ENCODE assay signal across 8 cellular contexts in genomic region chr17:58532555-58532951, GRCh38. TPM values are rescaled to one million over a fixed set of nuclear protein-coding genes. Genes with fewer than 3 reads are reported as not detected.
DNase-seq lines count a peak whose midpoint lies in the region; ATAC-seq, FAIRE-seq and TF ChIP-seq lines count a peak whose summit lies in the region.

No MANE protein-coding gene starts in this region.

- H3K4me1 Mint-ChIP-seq in activated naive CD4-positive, alpha-beta T cell treated with anti-CD3 and anti-CD28 coated beads, Interleukin-2, amount 50 U/mL, for 24 hours, result no peaks in the 10 kb centered on the region
- peaks cover 23% of the 10 kb centered on the region for H3K4me1 Mint-ChIP-seq in MCF 10A (ENCODE audit: insufficient read depth, unreplicated experiment)

- 53 to 60% (median 57%) methylated on average over 3 of the region's 3 CpGs for WGBS in small intestine, 3 donors

- H3K36me3 ChIP-seq in lower lobe of right lung (no peaks in the 10 kb centered on the region), thoracic aorta (no peaks in the 10 kb centered on the region), small intestine (ENCODE audit: control insufficient read depth in 2 of 2, insufficient read depth in 2 of 2, low read length in 2 of 2) (no peaks in the 10 kb centered on the region)

- DNase-seq in activated naive CD4-positive, alpha-beta T cell treated with anti-CD3 and anti-CD28 coated beads, Interleukin-2, amount 50 U/mL, for 16 hours, result no peak
- DNase-seq in MCF 10A (ENCODE audit: unreplicated experiment) (no peak), lower lobe of right lung (no peak), thoracic aorta (ENCODE audit: low spot score) (no peak), small intestine (no peak)
- no peak for DNase-seq in activated naive CD4-positive, alpha-beta T cell treated with anti-CD3 and anti-CD28 coated beads, Interleukin-2, amount 50 U/mL, for 72 hours (ENCODE audit: low spot score in 2 of 2)

- CTCF ChIA-PET in MCF 10A (lab: Yijun Ruan, JAX), result interaction anchor here (0.6 to 2.1 kb wide), 2 partner anchors 14 to 99 kb away, joined by 3 to 10 read pairs; no protein-coding TSS in a partner anchor

- H3K9me3 ChIP-seq in lower lobe of right lung (no peaks in the 10 kb centered on the region), thoracic aorta (no peaks in the 10 kb centered on the region), small intestine (ENCODE audit: control insufficient read depth, low read depth) (no peaks in the 10 kb centered on the region)

- no peak for FAIRE-seq in small intestine (lab: Jason Lieb, UNC)

- H3K36me3 Mint-ChIP-seq in activated naive CD4-positive, alpha-beta T cell treated with anti-CD3 and anti-CD28 coated beads, Interleukin-2, amount 50 U/mL, for 24 hours, result no peaks in the 10 kb centered on the region
- no peaks in the 10 kb centered on the region for H3K36me3 Mint-ChIP-seq in MCF 10A (ENCODE audit: insufficient read depth, unreplicated experiment)
- H3K36me3 Mint-ChIP-seq in activated naive CD4-positive, alpha-beta T cell treated with anti-CD3 and anti-CD28 coated beads, Interleukin-2, amount 50 U/mL, for 72 hours, result no peaks in the 10 kb centered on the region

- H3K4me1 ChIP-seq in lower lobe of right lung (peaks cover 25% of the 10 kb centered on the region), thoracic aorta (ENCODE audit: control insufficient read depth in 1 of 2, low read depth in 2 of 2) (peaks cover 4 to 45% of the 10 kb centered on the region in 2 donors), small intestine (ENCODE audit: control insufficient read depth in 2 of 2, insufficient read depth in 1 of 2, low read depth in 1 of 2, low read length in 1 of 2) (no peaks in the 10 kb centered on the region)

- no peak for TF ChIP-seq CTCF in MCF 10A (IDR thresholded peaks at IDR 0.05; ENCODE audit: unreplicated experiment)
- TF ChIP-seq CTCF in lower lobe of right lung (IDR thresholded peaks at IDR 0.05), result no peak
- no peak for TF ChIP-seq CTCF in thoracic aorta (IDR thresholded peaks at IDR 0.05)

- H3K27me3 ChIP-seq in lower lobe of right lung (ENCODE audit: low read depth) (no peaks in the 10 kb centered on the region), thoracic aorta (replicated peaks; ENCODE audit: insufficient read depth) (no peaks in the 10 kb centered on the region), small intestine (ENCODE audit: control insufficient read depth in 2 of 2, insufficient read depth in 2 of 2, low read length in 2 of 2) (no peaks in the 10 kb centered on the region)

- no peak for ATAC-seq in lower lobe of right lung
- no peak for ATAC-seq in thoracic aorta (ENCODE audit: insufficient number of reproducible peaks, low FRiP score, low read depth)
- ATAC-seq in activated naive CD4-positive, alpha-beta T cell treated with anti-CD3 and anti-CD28 coated beads, Interleukin-2, amount 50 U/mL, for 72 hours, result no peak
- no peak for ATAC-seq in HG03469 (IDR thresholded peaks at IDR 0.05; ENCODE audit: unreplicated experiment)

- no peak overlapping the region for H3K27ac Mint-ChIP-seq in activated naive CD4-positive, alpha-beta T cell treated with anti-CD3 and anti-CD28 coated beads, Interleukin-2, amount 50 U/mL, for 24 hours
- no peak overlapping the region for H3K27ac Mint-ChIP-seq in MCF 10A (ENCODE audit: low read depth, unreplicated experiment)
- no peak overlapping the region for H3K27ac Mint-ChIP-seq in activated naive CD4-positive, alpha-beta T cell treated with anti-CD3 and anti-CD28 coated beads, Interleukin-2, amount 50 U/mL, for 72 hours

- POLR2A ChIA-PET in MCF 10A (lab: Yijun Ruan, JAX), result interaction anchor here (0.6 to 1.2 kb wide), 2 partner anchors 14 to 36 kb away, joined by 3 to 5 read pairs; no protein-coding TSS in a partner anchor

- no peak overlapping the region for H3K27ac ChIP-seq in lower lobe of right lung
- H3K27ac ChIP-seq in thoracic aorta, result peak overlapping the region; percentile 58 to 75
- no peak overlapping the region for H3K27ac ChIP-seq in small intestine (ENCODE audit: low read depth in 1 of 2, low read length in 1 of 2)

- peaks cover 11% of the 10 kb centered on the region for H3K27me3 Mint-ChIP-seq in activated naive CD4-positive, alpha-beta T cell treated with anti-CD3 and anti-CD28 coated beads, Interleukin-2, amount 50 U/mL, for 24 hours
- H3K27me3 Mint-ChIP-seq in MCF 10A (ENCODE audit: insufficient read depth, unreplicated experiment), result no peaks in the 10 kb centered on the region

- no TSS peak for BruUV-seq in MCF 10A (replicated peaks; lab: Mats Ljungman, UMichigan)

- intact Hi-C loops in MCF 10A (cut with micrococcal nuclease) (no loop called here), lower lobe of right lung (cut with DNase I) (no loop called here)

- H3K4me3 ChIP-seq in lower lobe of right lung (peak overlapping the region; percentile 61), thoracic aorta (peak overlapping the region; percentile 80), small intestine (ENCODE audit: low read depth in 1 of 2, low read length in 2 of 2) (no peak overlapping the region)

- peak overlapping the region; percentile 39 for H3K4me3 Mint-ChIP-seq in activated naive CD4-positive, alpha-beta T cell treated with anti-CD3 and anti-CD28 coated beads, Interleukin-2, amount 50 U/mL, for 24 hours
- H3K4me3 Mint-ChIP-seq in MCF 10A (ENCODE audit: unreplicated experiment), result peak overlapping the region; percentile 40

- no peaks in the 10 kb centered on the region for H3K9me3 Mint-ChIP-seq in activated naive CD4-positive, alpha-beta T cell treated with anti-CD3 and anti-CD28 coated beads, Interleukin-2, amount 50 U/mL, for 24 hours
- H3K9me3 Mint-ChIP-seq in MCF 10A (ENCODE audit: unreplicated experiment), result no peaks in the 10 kb centered on the region
- no peaks in the 10 kb centered on the region for H3K9me3 Mint-ChIP-seq in activated naive CD4-positive, alpha-beta T cell treated with anti-CD3 and anti-CD28 coated beads, Interleukin-2, amount 50 U/mL, for 72 hours

RNA-seq across cellular contexts. Expression of gene MTMR4, which starts 18.1 kb away (rescaled TPM):
- 33.5 and 38.1 TPM in 2 replicates for total RNA-seq in MCF 10A (2022)
- total RNA-seq in lower lobe of right lung, result 37.3 TPM
- total RNA-seq in thoracic aorta, result 10 to 100 TPM; 31.7 to 55.4 TPM
- 10 to 100 TPM; 55.2 to 73.3 TPM for total RNA-seq in activated naive CD4-positive, alpha-beta T cell treated with anti-CD3 and anti-CD28 coated beads, Interleukin-2, amount 50 U/mL, for 72 hours
- 10 to 100 TPM; 15.4 to 25.7 (median 15.4) TPM for polyA plus RNA-seq in small intestine

RNA-seq across cellular contexts. Expression of gene HSF5, which starts 44.3 kb away (rescaled TPM):
- total RNA-seq in MCF 10A (2022) (not detected in 2 replicates), lower lobe of right lung (0.32 TPM), thoracic aorta (under 1 TPM in 1 of 2 donors, not detected in 1; 0.14 TPM)
- total RNA-seq in activated naive CD4-positive, alpha-beta T cell treated with anti-CD3 and anti-CD28 coated beads, Interleukin-2, amount 50 U/mL, for 72 hours, result 1 to 10 TPM; 2.0 to 3.9 TPM
- under 1 TPM in 1 of 3 donors, not detected in 2; 0.03 TPM for polyA plus RNA-seq in small intestine

Comparison
In these comparisons a context has a peak if more than half of its experiments do, and no peak if none do; other contexts are left out.
1. H3K27ac ChIP-seq: peak in thoracic aorta (2 of 2); none in lower lobe of right lung (single experiment) and small intestine (0 of 2).
2. H3K4me3 ChIP-seq: peak in lower lobe of right lung (single experiment) and thoracic aorta (single experiment); none in small intestine (0 of 2).